In genomic region chr20:58753267-58753928, GRCh38 we compare ENCODE assay signal across 28 cellular contexts.
A peak's percentile ranks its signal among the peaks of the same experiment; 100 is the strongest.
DNase-seq lines count a peak whose midpoint lies in the region; ATAC-seq, FAIRE-seq and TF ChIP-seq lines count a peak whose summit lies in the region.
"Had no signal": no experiment of that assay in that cellular context is flagged by ENCODE, and none has a peak within 500 bp of the region (broad histone marks: within the 10 kb centered on the region; RNA-seq: fewer than 3 reads in every experiment).

No MANE protein-coding gene starts in this region.

- peak overlapping the region; percentile 97; the same call in 1 of the 2 replicates for H2BK12ac ChIP-seq in H1 (ENCODE audit: low read depth, low read length)

- TF ChIP-seq EP300 in H1 (IDR thresholded peaks at IDR 0.05; ENCODE audit: borderline replicate concordance in 1 of 2, low read depth in 2 of 2, low read length in 2 of 2): peak in 1 of 2 experiments; percentile 79; a peak in 1 of 3 replicates

- H3K4me3 ChIP-seq in H7 (ENCODE audit: insufficient read depth, low read depth, low read length): no peak overlapping the region
- H3K4me3 ChIP-seq in HUES64 (ENCODE audit: low read length): no peak overlapping the region
- peak overlapping the region in 1 of 4 experiments; percentile 19; a peak in 1 of 8 replicates for H3K4me3 ChIP-seq in H1 (ENCODE audit: extremely low read depth in 1 of 4, insufficient read depth in 2 of 4, low read depth in 3 of 4, low read length in 4 of 4)
- no peak overlapping the region for H3K4me3 ChIP-seq in lung
- H3K4me3 ChIP-seq: body of pancreas, ovary, smooth muscle cell had no signal

- H3K27me3 ChIP-seq in H7 (ENCODE audit: control insufficient read depth, insufficient read depth, low read length) (0 out of 2 replicates have a peak, but pooled peaks cover 3% of the 10 kb centered on the region), HUES64 (ENCODE audit: insufficient read depth, low read length) (peaks cover 51% of the 10 kb centered on the region), H1 (replicated peaks in 1 of 4; ENCODE audit: control insufficient read depth in 3 of 4, extremely low read depth in 1 of 4, insufficient read depth in 3 of 4, low read length in 3 of 4) (peaks cover 0 to 37% (median 15%) of the 10 kb centered on the region in 4 experiments; a peak in 5 of 7 replicates), lung (ENCODE audit: control insufficient read depth, insufficient read depth) (no peaks in the 10 kb centered on the region)
- H3K27me3 ChIP-seq: body of pancreas, ovary had no signal

- ATAC-seq in lung (ENCODE audit: insufficient read depth, low FRiP score) (no peak), GM21786 (IDR thresholded peaks at IDR 0.05; ENCODE audit: unreplicated experiment) (no peak)
- ATAC-seq: activated CD8-positive, alpha-beta T cell treated with anti-CD3 and anti-CD28 coated beads for 36 hours; activated T-cell treated with anti-CD3 and anti-CD28 coated beads, Interleukin-2, amount 50 U/mL, for 4 hours; body of pancreas; naive thymus-derived CD8-positive, alpha-beta T cell; stimulated activated naive B cell treated with anti-CD40 and anti-IgM and Interleukin-4, amounts not matched to agents 10 μg/mL and 1 μg/mL and 100 μg/mL, for 72 hours; T-cell had no signal

- H4K91ac ChIP-seq in H1 (replicated peaks; ENCODE audit: insufficient read length, low read length): peak overlapping the region; percentile 17

- peak; percentile 13 for FAIRE-seq in H1 (lab: Jason Lieb, UNC)
- FAIRE-seq: G401.6, RCC 7860 had no signal

- peak; percentile 74 for DNase-seq in H7
- peak; percentile 54 to 59 for DNase-seq in H1 (ENCODE audit: low read depth in 1 of 2, low spot score in 2 of 2)
- DNase-seq in lung (ENCODE audit: low spot score): peak; percentile 19
- no peak for DNase-seq in inferior parietal cortex (ENCODE audit: extremely low spot score)
- DNase-seq in NCI-H2196 treated with DMSO at 0.1 percent for 48 hours (lab: John Stamatoyannopoulos, UW; ENCODE audit: unreplicated experiment): no peak
- DNase-seq: activated CD4-positive, alpha-beta T cell treated with anti-CD3 and anti-CD28 coated beads for 1 hour; activated CD8-positive, alpha-beta T cell treated with anti-CD3 and anti-CD28 coated beads for 36 hours; activated naive CD4-positive, alpha-beta T cell; activated T-cell treated with anti-CD3 and anti-CD28 coated beads, Interleukin-2, amount 50 U/mL, for 4 hours; body of pancreas; CD4-positive, CD25-positive, alpha-beta regulatory T cell; cerebellar nuclear complex; DMS 273 treated with DMSO at 0.1 percent for 48 hours; immature natural killer cell; Karpas-422; midbrain; naive thymus-derived CD8-positive, alpha-beta T cell; NCI-H524 treated with DMSO at 0.1 percent for 48 hours; ovary; retina; stimulated activated CD4-positive, alpha-beta T cell treated with anti-CD3 and anti-CD28 coated beads, Interleukin-4, amount 100 ng/mL, for 1 hour; stimulated activated naive B cell treated with anti-CD40 and anti-IgM and Interleukin-4, amounts not matched to agents 10 μg/mL and 1 μg/mL and 100 μg/mL, for 72 hours; T-cell had no signal

- H3K79me1 ChIP-seq in H1 (ENCODE audit: low read depth, low read length): no peaks in the 10 kb centered on the region

- H4K8ac ChIP-seq in H1 (ENCODE audit: extremely low read depth, insufficient read depth, low read length): no peak overlapping the region

- TF ChIP-seq CTCF in H1 (IDR thresholded peaks at IDR 0.05; ENCODE audit: control extremely low read depth in 1 of 3, insufficient read depth in 1 of 3, low read depth in 1 of 3, low read length in 3 of 3) (no peak), lung (IDR thresholded peaks at IDR 0.05; ENCODE audit: control extremely low read depth, extremely low read depth) (no peak)

- no peak for TF ChIP-seq POLR2A in H1 (IDR thresholded peaks at IDR 0.05; ENCODE audit: control extremely low read depth in 1 of 2, low read depth in 2 of 2, low read length in 2 of 2)

- no peak overlapping the region for H4K5ac ChIP-seq in H1 (ENCODE audit: insufficient read length, low read depth, low read length)

- H2AK5ac ChIP-seq in H1 (ENCODE audit: low read depth, low read length): peak overlapping the region; percentile 68; the same call in 1 of the 2 replicates

- H3K9me3 ChIP-seq in HUES64 (ENCODE audit: insufficient read depth, low read depth, low read length) (no peaks in the 10 kb centered on the region), H1 (ENCODE audit: insufficient read depth in 2 of 2, low read depth in 1 of 2, low read length in 1 of 2) (no peaks in the 10 kb centered on the region), lung (ENCODE audit: control insufficient read depth in 2 of 2, insufficient read depth in 1 of 2, low read length in 1 of 2) (peaks cover 0 to 5% of the 10 kb centered on the region in 2 donors)
- H3K9me3 ChIP-seq: body of pancreas, ovary had no signal

- no peak overlapping the region for H2AFZ ChIP-seq in H1 (ENCODE audit: low read length)

- no peak overlapping the region for H3K23ac ChIP-seq in H1 (ENCODE audit: insufficient read length)

- no peak overlapping the region for H2BK15ac ChIP-seq in H1 (ENCODE audit: low read length)

- POLR2A ChIA-PET in H1 (lab: Charles Lee; ENCODE audit: partially characterized antibody): interaction anchor here (0.8 to 2.8 kb wide), 3 partner anchors 60 to 102 kb away, joined by 4 to 18 read pairs (median 9); partner anchors contain the start of gene STX16

- H3K4ac ChIP-seq in H1 (replicated peaks; ENCODE audit: insufficient read length, low read depth, low read length): no peak overlapping the region

- WGBS in HUES64: 26% methylated on average over 14 of the region's 14 CpGs
- WGBS in H1 (ENCODE audit: extremely low coverage in 1 of 2, insufficient coverage in 1 of 2, insufficient read length in 1 of 2, insufficient replicate concordance in 2 of 2, low coverage in 1 of 2, low lambda C conversion rate in 2 of 2, missing lambda C conversion rate in 1 of 2), 2 experiments: 39% methylated on average over 14 of the region's 14 CpGs; no CpG with 5 or more reads in 1 of the 2 experiments
- 77 to 80% methylated on average over 14 of the region's 14 CpGs for WGBS in lung, 2 donors

- H3K9ac ChIP-seq in HUES64 (ENCODE audit: low read depth, low read length) (no peak overlapping the region), H1 (replicated peaks in 1 of 4; ENCODE audit: extremely low read depth in 1 of 4, low read depth in 3 of 4, low read length in 3 of 4) (no peak overlapping the region)

- H3K27ac ChIP-seq in HUES64 (ENCODE audit: low read depth, low read length) (peak overlapping the region; percentile 79; the same call in 1 of the 2 replicates), H1 (ENCODE audit: low read depth, low read length) (no peak overlapping the region), lung (ENCODE audit: low read depth in 1 of 2, low read length in 1 of 2) (no peak overlapping the region)
- H3K27ac ChIP-seq: body of pancreas, ovary had no signal

- CTCF ChIA-PET in H1 (lab: Charles Lee; ENCODE audit: partially characterized antibody): interaction anchor here (0.6 to 1.6 kb wide), 3 partner anchors 59 to 726 kb away, joined by 3 read pairs; no protein-coding TSS in a partner anchor

- H2BK20ac ChIP-seq in H1 (ENCODE audit: low read length): peak overlapping the region; percentile 100

- peak overlapping the region; percentile 68; the same call in 1 of the 2 replicates for H3K18ac ChIP-seq in H1 (ENCODE audit: extremely low read depth, low read length)

- H2BK120ac ChIP-seq in H1 (replicated peaks; ENCODE audit: low read depth, low read length): peak overlapping the region; percentile 14

- peak overlapping the region in 1 of 2 experiments; percentile 48; a peak in 3 of 4 replicates for H3K4me2 ChIP-seq in H1 (ENCODE audit: insufficient read depth in 1 of 2, low read depth in 2 of 2, low read length in 2 of 2)
- H3K4me2 ChIP-seq: smooth muscle cell had no signal

- H3K79me2 ChIP-seq in H1 (ENCODE audit: control insufficient read depth in 1 of 2, insufficient read depth in 2 of 2, low read length in 2 of 2): no peaks in the 10 kb centered on the region

- no peak overlapping the region for H3K56ac ChIP-seq in H1 (replicated peaks; ENCODE audit: insufficient read length, low read depth, low read length)

- peak overlapping the region; percentile 97; the same call in 1 of the 2 replicates for H2BK5ac ChIP-seq in H1 (ENCODE audit: low read depth, low read length)

- H3K36me3 ChIP-seq in H7 (replicated peaks; ENCODE audit: control insufficient read depth, insufficient read depth, low read length) (no peaks in the 10 kb centered on the region), HUES64 (ENCODE audit: insufficient read depth, low read length) (no peaks in the 10 kb centered on the region), H1 (ENCODE audit: control insufficient read depth in 2 of 4, insufficient read depth in 4 of 4, low read length in 3 of 4) (no peaks in the 10 kb centered on the region), lung (ENCODE audit: control insufficient read depth in 2 of 2, insufficient read depth in 2 of 2, low read length in 2 of 2) (no peaks in the 10 kb centered on the region)
- H3K36me3 ChIP-seq: ovary had no signal

- no peaks in the 10 kb centered on the region for H3K23me2 ChIP-seq in H1 (ENCODE audit: low read depth, low read length)

- H3K14ac ChIP-seq in H1 (ENCODE audit: insufficient read length): no peak overlapping the region

- H3K4me1 ChIP-seq in HUES64 (ENCODE audit: insufficient read depth, low read length) (peaks cover 22% of the 10 kb centered on the region), H1 (replicated peaks in 1 of 4; ENCODE audit: control insufficient read depth in 3 of 4, insufficient read depth in 4 of 4, low read length in 3 of 4) (peaks cover 0 to 27% (median 17%) of the 10 kb centered on the region in 4 experiments; a peak in 6 of 7 replicates), lung (ENCODE audit: control insufficient read depth in 2 of 2, insufficient read depth in 2 of 2, low read length in 2 of 2) (no peaks in the 10 kb centered on the region)
- H3K4me1 ChIP-seq: body of pancreas had no signal

- H4K20me1 ChIP-seq in H1 (replicated peaks in 1 of 2; ENCODE audit: control insufficient read depth in 1 of 2, insufficient read depth in 2 of 2, low read length in 2 of 2): no peaks in the 10 kb centered on the region

- no peak for TF ChIP-seq RAD21 in H1 (IDR thresholded peaks at IDR 0.05 in 1 of 2, conservative IDR thresholded peaks at IDR 0.05 in 1 of 2; ENCODE audit: low read depth in 2 of 2, low read length in 2 of 2)

TF ChIP-seq in H1, 55 proteins besides CTCF, POLR2A, EP300 and RAD21 (continues in another document):
- TF ChIP-seq JUND (IDR thresholded peaks at IDR 0.05; ENCODE audit: low read length) (no peak), NRF1 (IDR thresholded peaks at IDR 0.05; ENCODE audit: low read depth, low read length) (no peak), MAFK (IDR thresholded peaks at IDR 0.05; ENCODE audit: low read depth, low read length) (no peak), HDAC2 (IDR thresholded peaks at IDR 0.05; ENCODE audit: borderline replicate concordance in 1 of 2, low read depth in 2 of 2, low read length in 2 of 2) (peak; percentile 69 to 85; a peak in 3 of 4 replicates), ASH2L (IDR thresholded peaks at IDR 0.05; ENCODE audit: low read length) (no peak), RBBP5 (IDR thresholded peaks at IDR 0.05; ENCODE audit: borderline replicate concordance, low read depth, low read length) (no peak), KDM1A (IDR thresholded peaks at IDR 0.05; ENCODE audit: borderline replicate concordance, low read length) (no peak)

Comparison
In these comparisons a context has a peak if more than half of its experiments do, and no peak if none do; other contexts are left out.
1. DNase-seq: peak in H7 (single experiment), H1 (2 of 2) and lung (single experiment); none in inferior parietal cortex (single experiment) and NCI-H2196 treated with DMSO at 0.1 percent for 48 hours (single experiment).